ENCODE assay signal across 8 cellular contexts in the genomic region with DNA sequence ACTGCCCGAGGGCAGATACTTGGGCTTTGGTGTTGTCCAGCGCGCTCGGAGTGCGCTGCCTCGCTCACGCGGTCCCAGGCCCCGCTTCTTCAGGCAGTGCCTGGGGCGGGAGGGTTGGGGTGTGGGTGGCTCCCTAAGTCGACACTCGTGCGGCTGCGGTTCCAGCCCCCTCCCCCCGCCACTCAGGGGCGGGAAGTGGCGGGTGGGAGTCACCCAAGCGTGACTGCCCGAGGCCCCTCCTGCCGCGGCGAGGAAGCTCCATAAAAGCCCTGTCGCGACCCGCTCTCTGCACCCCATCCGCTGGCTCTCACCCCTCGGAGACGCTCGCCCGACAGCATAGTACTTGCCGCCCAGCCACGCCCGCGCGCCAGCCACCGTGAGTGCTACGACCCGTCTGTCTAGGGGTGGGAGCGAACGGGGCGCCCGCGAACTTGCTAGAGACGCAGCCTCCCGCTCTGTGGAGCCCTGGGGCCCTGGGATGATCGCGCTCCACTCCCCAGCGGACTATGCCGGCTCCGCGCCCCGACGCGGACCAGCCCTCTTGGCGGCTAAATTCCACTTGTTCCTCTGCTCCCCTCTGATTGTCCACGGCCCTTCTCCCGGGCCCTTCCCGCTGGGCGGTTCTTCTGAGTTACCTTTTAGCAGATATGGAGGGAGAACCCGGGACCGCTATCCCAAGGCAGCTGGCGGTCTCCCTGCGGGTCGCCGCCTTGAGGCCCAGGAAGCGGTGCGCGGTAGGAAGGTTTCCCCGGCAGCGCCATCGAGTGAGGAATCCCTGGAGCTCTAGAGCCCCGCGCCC. TPM values are rescaled to one million over a fixed set of nuclear protein-coding genes. Genes with fewer than 3 reads are reported as not detected.
DNase-seq lines count a peak whose midpoint lies in the region; ATAC-seq and TF ChIP-seq lines count a peak whose summit lies in the region.

A gene (plus strand): TSS at position 291 of the 799 bp plus-strand sequence. CDS start 1,051 bp downstream, outside the sequence.

- H3K9ac ChIP-seq in BLaER1 (peak within 1 kb of the TSS; percentile 88), neural progenitor cell (no peak within 1 kb of the TSS)

- H3K9me3 ChIP-seq in BLaER1 (peaks cover under 1% of the 10 kb centered on the region; the same call in 1 of the 2 replicates), neural progenitor cell (ENCODE audit: low read depth) (no peaks in the 10 kb centered on the region)

- H2AFZ ChIP-seq in neural progenitor cell (replicated peaks): peak within 1 kb of the TSS; percentile 46

- H3K79me2 ChIP-seq in neural progenitor cell (ENCODE audit: low read depth): no peaks in the 10 kb centered on the region

- H3K4me3 ChIP-seq in BLaER1 (peak within 1 kb of the TSS; percentile 72), astrocyte of the cerebellum (ENCODE audit: low read depth, low read length) (peak within 1 kb of the TSS; percentile 11), neural progenitor cell (peak within 1 kb of the TSS; percentile 40)

- H3K27ac ChIP-seq in BLaER1 (peak within 1 kb of the TSS; percentile 95), neural progenitor cell (no peak within 1 kb of the TSS)

- H3K27ac Mint-ChIP-seq in neural progenitor cell: no peak within 1 kb of the TSS

- H3K4me1 Mint-ChIP-seq in neural progenitor cell: no peaks in the 10 kb centered on the region

- H3K4me2 ChIP-seq in BLaER1: peak within 1 kb of the TSS; percentile 89
- peak within 1 kb of the TSS; percentile 77 for H3K4me2 ChIP-seq in neural progenitor cell

- in situ Hi-C loops in astrocyte of the cerebellum (cut with HindIII; ENCODE audit: low sequenced_read_pairs): no loop called here

- H3K4me1 ChIP-seq in BLaER1 (peaks cover 45% of the 10 kb centered on the region), neural progenitor cell (no peaks in the 10 kb centered on the region)

- H3K27me3 Mint-ChIP-seq in neural progenitor cell (ENCODE audit: insufficient read depth, low read depth): peaks cover 19% of the 10 kb centered on the region

- H3F3A ChIP-seq in neural progenitor cell (ENCODE audit: low read depth): no peaks in the 10 kb centered on the region

- H4K20me1 ChIP-seq in BLaER1 (no peaks in the 10 kb centered on the region), neural progenitor cell (ENCODE audit: low read depth) (no peaks in the 10 kb centered on the region)

- H3K27me3 ChIP-seq in BLaER1: peaks cover 20% of the 10 kb centered on the region
- peaks cover 69% of the 10 kb centered on the region for H3K27me3 ChIP-seq in neural progenitor cell

- peak within 1 kb of the TSS; percentile 80 for H3K4me3 Mint-ChIP-seq in neural progenitor cell

- peaks cover 2% of the 10 kb centered on the region for H3K9me3 Mint-ChIP-seq in neural progenitor cell

- DNase-seq in astrocyte of the cerebellum (ENCODE audit: low read depth) (no peak), neural progenitor cell (ENCODE audit: low spot score) (peak; percentile 25), hepatic stellate cell (ENCODE audit: low spot score) (no peak), SHP77 treated with DMSO at 0.1 percent for 48 hours (lab: John Stamatoyannopoulos, UW) (no peak)

- no peaks in the 10 kb centered on the region for H3K36me3 ChIP-seq in BLaER1
- no peaks in the 10 kb centered on the region for H3K36me3 ChIP-seq in neural progenitor cell

- TF ChIP-seq CTCF in astrocyte of the cerebellum (IDR thresholded peaks at IDR 0.05; ENCODE audit: low read depth, low read length, missing control alignments) (no peak), neural progenitor cell (IDR thresholded peaks at IDR 0.05) (no peak)

- no peaks in the 10 kb centered on the region for H3K36me3 Mint-ChIP-seq in neural progenitor cell

- ATAC-seq in HG02885 (IDR thresholded peaks at IDR 0.05; ENCODE audit: poor library complexity, unreplicated experiment) (peak; percentile 36), GM19463 (IDR thresholded peaks at IDR 0.05; ENCODE audit: unreplicated experiment) (no peak)
- ATAC-seq in activated CD4-positive, CD25-positive, alpha-beta regulatory T cell treated with anti-CD3 and anti-CD28 coated beads, Interleukin-2, amount 50 U/mL, for 24 hours: no peak

RNA-seq across cellular contexts. Expression of the gene that starts here (rescaled TPM):
- total RNA-seq in neural progenitor cell (ENCODE audit: low replicate concordance): not detected in 2 replicates

Comparison
In these comparisons a context has a peak if more than half of its experiments do, and no peak if none do; other contexts are left out.
1. Peak in DNase-seq, H3K4me3 ChIP-seq and H3K4me2 ChIP-seq in neural progenitor cell; RNA of the gene not detected or under 1 TPM.
2. H3K4me3 ChIP-seq: peak in every context shown above with its lines; median percentile 72 in BLaER1; 40 in neural progenitor cell; 11 in astrocyte of the cerebellum.